8 cellular contexts compared by ENCODE assay signal in genomic region chr19:51407631-51408131, GRCh38. TPM values are rescaled to one million over a fixed set of nuclear protein-coding genes. Genes with fewer than 3 reads are reported as not detected.
DNase-seq lines count a peak whose midpoint lies in the region; ATAC-seq and TF ChIP-seq lines count a peak whose summit lies in the region.

No MANE protein-coding gene starts in this region.

- H3K27me3 ChIP-seq in H7 (ENCODE audit: control insufficient read depth, insufficient read depth, low read length) (no peaks in the 10 kb centered on the region), esophagus squamous epithelium (peaks cover 0 to 7% (median 0%) of the 10 kb centered on the region in 4 donors)

- intact Hi-C loops in esophagus squamous epithelium (cut with DNase I), result loop anchor here (10.0 kb wide), 1 partner anchor 73 kb away; no protein-coding TSS in a partner anchor

- peak; percentile 53 for DNase-seq in Ammon's horn (ENCODE audit: low spot score)
- peak; percentile 74 for DNase-seq in H7
- DNase-seq in esophagus squamous epithelium (lab: John Stamatoyannopoulos, UW), result no peak
- DNase-seq in retinal pigment epithelial cell (ENCODE audit: low read depth), result no peak
- no peak for DNase-seq in NCI-H1105 (lab: John Stamatoyannopoulos, UW)
- no peak for DNase-seq in amniotic stem cell (lab: John Stamatoyannopoulos, UW)

- H3K27ac ChIP-seq in esophagus squamous epithelium, result no peak overlapping the region

- no peak overlapping the region for H3K4me3 Mint-ChIP-seq in T-helper 1 cell treated with Interleukin-12 subunit alpha and Interleukin-12 subunit beta and Interleukin-4 antibody, amounts not matched to agents 30 μg/mL and 1 μg/mL, for 36 hours

- 37 to 39% methylated on average over 6 of the region's 6 CpGs for WGBS in esophagus squamous epithelium, 2 donors

- peaks cover 8% of the 10 kb centered on the region for H3K36me3 Mint-ChIP-seq in T-helper 1 cell treated with Interleukin-12 subunit alpha and Interleukin-12 subunit beta and Interleukin-4 antibody, amounts not matched to agents 30 μg/mL and 1 μg/mL, for 36 hours (ENCODE audit: low read depth)

- H3K4me3 ChIP-seq in H7 (ENCODE audit: insufficient read depth, low read depth, low read length) (no peak overlapping the region), esophagus squamous epithelium (no peak overlapping the region), retinal pigment epithelial cell (ENCODE audit: low read length) (no peak overlapping the region)

- no peak for TF ChIP-seq POLR2A in esophagus squamous epithelium (IDR thresholded peaks at IDR 0.05)

- H3K27me3 Mint-ChIP-seq in T-helper 1 cell treated with Interleukin-12 subunit alpha and Interleukin-12 subunit beta and Interleukin-4 antibody, amounts not matched to agents 30 μg/mL and 1 μg/mL, for 36 hours (ENCODE audit: low read depth), result peaks cover 8% of the 10 kb centered on the region

- peaks cover 7% of the 10 kb centered on the region for H3K4me1 Mint-ChIP-seq in T-helper 1 cell treated with Interleukin-12 subunit alpha and Interleukin-12 subunit beta and Interleukin-4 antibody, amounts not matched to agents 30 μg/mL and 1 μg/mL, for 36 hours (ENCODE audit: low read depth)

- peaks cover 2% of the 10 kb centered on the region; the same call in 1 of the 2 replicates for H3K36me3 ChIP-seq in H7 (replicated peaks; ENCODE audit: control insufficient read depth, insufficient read depth, low read length)
- no peaks in the 10 kb centered on the region for H3K36me3 ChIP-seq in esophagus squamous epithelium

- H3K9me3 Mint-ChIP-seq in T-helper 1 cell treated with Interleukin-12 subunit alpha and Interleukin-12 subunit beta and Interleukin-4 antibody, amounts not matched to agents 30 μg/mL and 1 μg/mL, for 36 hours, result peaks cover 9% of the 10 kb centered on the region

- peak in 5 of 6 experiments; percentile 44 to 73 (median 57) for TF ChIP-seq CTCF in esophagus squamous epithelium (IDR thresholded peaks at IDR 0.05)
- TF ChIP-seq CTCF in retinal pigment epithelial cell (conservative IDR thresholded peaks at IDR 0.05; ENCODE audit: low read depth, low read length), result peak; percentile 53

- peaks cover 0 to 3% (median 3%) of the 10 kb centered on the region in 3 donors for H3K9me3 ChIP-seq in esophagus squamous epithelium

- ATAC-seq in GM19324 (IDR thresholded peaks at IDR 0.05; ENCODE audit: low FRiP score, unreplicated experiment), result no peak

- H3K27ac Mint-ChIP-seq in T-helper 1 cell treated with Interleukin-12 subunit alpha and Interleukin-12 subunit beta and Interleukin-4 antibody, amounts not matched to agents 30 μg/mL and 1 μg/mL, for 36 hours, result peak overlapping the region; percentile 4

- H3K4me1 ChIP-seq in esophagus squamous epithelium, result no peaks in the 10 kb centered on the region

RNA-seq across cellular contexts. Expression of gene SIGLEC10, which starts 9.8 kb away (rescaled TPM):
- total RNA-seq in H7 (2014; rRNA removed; shearing (Covaris generic)), result not detected in 2 replicates
- total RNA-seq in esophagus squamous epithelium, result 10 to 100 TPM in 1 of 4 donors, 1 to 10 TPM in 3; 2.0 to 17.0 (median 2.9) TPM

RNA-seq across cellular contexts. Expression of gene C19orf84, which starts 17.3 kb away (rescaled TPM):
- total RNA-seq in H7 (2014; rRNA removed; shearing (Covaris generic)), result 3.2 and 5.4 TPM in 2 replicates
- not detected for total RNA-seq in esophagus squamous epithelium

RNA-seq across cellular contexts. Expression of gene LIM2, which starts 19.9 kb away (rescaled TPM):
- total RNA-seq in H7 (2014; rRNA removed; shearing (Covaris generic)), result not detected in 2 replicates
- not detected for total RNA-seq in esophagus squamous epithelium

RNA-seq across cellular contexts. Expression of gene NKG7, which starts 35.2 kb away (rescaled TPM):
- total RNA-seq in H7 (2014; rRNA removed; shearing (Covaris generic)), result not detected in 2 replicates
- 1 to 10 TPM in 2 of 4 donors, under 1 TPM in 1, not detected in 1; 0.50 to 2.5 (median 2.2) TPM for total RNA-seq in esophagus squamous epithelium

RNA-seq across cellular contexts. Expression of gene CLDND2, which starts 38.9 kb away (rescaled TPM):
- 0.89 and 1.2 TPM in 2 replicates for total RNA-seq in H7 (2014; rRNA removed; shearing (Covaris generic))
- total RNA-seq in esophagus squamous epithelium, result not detected

Comparison
In these comparisons a context has a peak if more than half of its experiments do, and no peak if none do; other contexts are left out.
1. DNase-seq: peak in Ammon's horn (single experiment) and H7 (single experiment); none in esophagus squamous epithelium (single experiment), retinal pigment epithelial cell (single experiment), NCI-H1105 (single experiment) and amniotic stem cell (single experiment).